In genomic region chr4:118281611-118282442, GRCh38 we compare ENCODE assay signal across 8 cellular contexts.
DNase-seq lines count a peak whose midpoint lies in the region; ATAC-seq, FAIRE-seq and TF ChIP-seq lines count a peak whose summit lies in the region.
"Had no signal": no experiment of that assay in that cellular context is flagged by ENCODE, and none has a peak within 500 bp of the region (broad histone marks: within the 10 kb centered on the region; RNA-seq: fewer than 3 reads in every experiment).

No MANE protein-coding gene starts in this region.

- TF ChIP-seq CTCF in astrocyte (IDR thresholded peaks at IDR 0.05; ENCODE audit: insufficient read depth, low read depth, low read length) (no peak), sigmoid colon (IDR thresholded peaks at IDR 0.05) (no peak)

- peak; percentile 61 for DNase-seq in astrocyte (ENCODE audit: low read depth)
- DNase-seq in naive thymus-derived CD8-positive, alpha-beta T cell = no peak
- DNase-seq in sigmoid colon = no peak
- no peak for DNase-seq in SHP77 treated with DMSO at 0.1 percent for 48 hours (lab: John Stamatoyannopoulos, UW)

- H2AFZ ChIP-seq in astrocyte (ENCODE audit: low read depth, low read length) = no peak overlapping the region

- no peak for ATAC-seq in naive thymus-derived CD8-positive, alpha-beta T cell
- no peak for ATAC-seq in GM19452 (IDR thresholded peaks at IDR 0.05; ENCODE audit: unreplicated experiment)

- no peaks in the 10 kb centered on the region for H3K27me3 Mint-ChIP-seq in astrocyte (ENCODE audit: low read depth, unreplicated experiment)
- no peaks in the 10 kb centered on the region for H3K27me3 Mint-ChIP-seq in naive thymus-derived CD8-positive, alpha-beta T cell

- TF ChIP-seq POLR2A in sigmoid colon (IDR thresholded peaks at IDR 0.05) = no peak

- peak overlapping the region; percentile 90 for H3K4me2 ChIP-seq in astrocyte (ENCODE audit: low read length)

- H3K36me3 ChIP-seq in KOPT-K1 (ENCODE audit: insufficient read depth, low read length) (peaks cover 45% of the 10 kb centered on the region), astrocyte (ENCODE audit: insufficient read depth, low read length) (peaks cover 23% of the 10 kb centered on the region), sigmoid colon (no peaks in the 10 kb centered on the region)

- H3K4me1 ChIP-seq in astrocyte (ENCODE audit: insufficient read depth, low read length) (peaks cover 24% of the 10 kb centered on the region), sigmoid colon (peaks cover 0 to 29% (median 18%) of the 10 kb centered on the region in 4 donors)

- intact Hi-C loops in sigmoid colon (cut with DNase I) = loop anchor here (5.0 kb wide), 1 partner anchor 70 kb away; the partner anchor contains the start of gene PRSS12

- POLR2A ChIA-PET in naive thymus-derived CD8-positive, alpha-beta T cell (lab: Charles Lee) = no interaction called here

- H3K9me3 Mint-ChIP-seq in astrocyte (ENCODE audit: unreplicated experiment) = no peaks in the 10 kb centered on the region
- no peaks in the 10 kb centered on the region for H3K9me3 Mint-ChIP-seq in naive thymus-derived CD8-positive, alpha-beta T cell

- H3K27ac ChIP-seq in KOPT-K1 (ENCODE audit: low read depth, low read length, poor library complexity, severe bottlenecking) (peak overlapping the region; percentile 92), astrocyte (ENCODE audit: low read depth, low read length) (peak overlapping the region; percentile 50), sigmoid colon (peak overlapping the region in 2 of 4 donors; percentile 7 to 8)

- TF ChIP-seq EP300 in sigmoid colon (IDR thresholded peaks at IDR 0.05) = no peak

- WGBS in sigmoid colon, 2 donors = 49 to 66% methylated on average over 9 of the region's 9 CpGs

- H3K4me1 Mint-ChIP-seq in astrocyte (ENCODE audit: low read depth, unreplicated experiment) = peaks cover 8% of the 10 kb centered on the region
- H3K4me1 Mint-ChIP-seq in naive thymus-derived CD8-positive, alpha-beta T cell = peaks cover 30 to 66% (median 59%) of the 10 kb centered on the region in 4 donors

- peak overlapping the region; percentile 20 for H3K4me3 Mint-ChIP-seq in astrocyte (ENCODE audit: unreplicated experiment)
- H3K4me3 Mint-ChIP-seq in naive thymus-derived CD8-positive, alpha-beta T cell = peak overlapping the region in 4 of 10 donors; percentile 14 to 98 (median 47)

- no peaks in the 10 kb centered on the region for H3K9me3 ChIP-seq in KOPT-K1 (ENCODE audit: insufficient read depth, low read length, poor library complexity, severe bottlenecking)
- no peaks in the 10 kb centered on the region for H3K9me3 ChIP-seq in astrocyte (ENCODE audit: insufficient read depth, low read depth, low read length)
- H3K9me3 ChIP-seq in sigmoid colon = no peaks in the 10 kb centered on the region

- H3K36me3 Mint-ChIP-seq in astrocyte (ENCODE audit: low read depth, unreplicated experiment) = peaks cover 8% of the 10 kb centered on the region
- H3K36me3 Mint-ChIP-seq in naive thymus-derived CD8-positive, alpha-beta T cell = peaks cover 0 to 38% (median 4%) of the 10 kb centered on the region in 3 donors

- H3K27me3 ChIP-seq in astrocyte (ENCODE audit: insufficient read depth, low read length) (no peaks in the 10 kb centered on the region), sigmoid colon (no peaks in the 10 kb centered on the region)

- peaks cover 44% of the 10 kb centered on the region for H4K20me1 ChIP-seq in astrocyte (ENCODE audit: insufficient read depth, low read length)

- peak; percentile 86 for FAIRE-seq in G401.6 (lab: Jason Lieb, UNC)
- FAIRE-seq in astrocyte (lab: Jason Lieb, UNC) = no peak

- no peak overlapping the region for H3K4me3 ChIP-seq in astrocyte (ENCODE audit: insufficient read depth, low read depth, low read length)
- no peak overlapping the region for H3K4me3 ChIP-seq in sigmoid colon
- H3K4me3 ChIP-seq: skin epidermis had no signal

- peak overlapping the region; percentile 63 for H3K27ac Mint-ChIP-seq in astrocyte (ENCODE audit: unreplicated experiment)
- H3K27ac Mint-ChIP-seq in naive thymus-derived CD8-positive, alpha-beta T cell = peak overlapping the region; percentile 59 to 98 (median 76)

- H3K79me2 ChIP-seq in astrocyte (ENCODE audit: insufficient read depth, low read length) = peaks cover 17% of the 10 kb centered on the region

- peak overlapping the region; percentile 96 for H3K9ac ChIP-seq in astrocyte (ENCODE audit: low read length)
